Comparison of ENCODE assay signal across 23 cellular contexts in the genomic region with DNA sequence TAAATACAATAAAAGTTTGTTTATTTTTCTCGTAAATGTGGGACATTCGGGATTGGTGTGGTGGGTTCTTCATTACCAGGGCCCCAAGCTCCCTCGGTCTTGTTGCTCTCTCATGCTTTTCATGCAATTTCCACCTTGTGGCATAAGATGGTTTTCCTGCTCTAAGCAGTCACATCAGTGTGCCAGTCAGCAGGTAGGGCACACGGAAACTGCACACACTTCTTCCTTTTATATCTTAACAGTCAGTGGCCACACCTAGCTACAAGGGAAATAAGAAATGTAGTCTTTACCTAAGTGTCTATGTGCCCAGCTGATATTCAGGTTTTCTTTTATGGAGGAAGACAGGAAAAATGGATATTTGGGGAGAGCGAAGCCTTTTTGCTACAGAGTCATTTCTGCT. TPM values are rescaled to one million over a fixed set of nuclear protein-coding genes. Genes with fewer than 3 reads are reported as not detected.
DNase-seq lines count a peak whose midpoint lies in the region; ATAC-seq, FAIRE-seq and TF ChIP-seq lines count a peak whose summit lies in the region.
"Had no signal": no experiment of that assay in that cellular context is flagged by ENCODE, and none has a peak within 500 bp of the region (broad histone marks: within the 10 kb centered on the region; RNA-seq: fewer than 3 reads in every experiment).

No MANE protein-coding gene starts in this region.

- peaks cover 25% of the 10 kb centered on the region for H3K4me1 Mint-ChIP-seq in activated naive CD4-positive, alpha-beta T cell treated with anti-CD3 and anti-CD28 coated beads for 36 hours (ENCODE audit: low read depth)
- H3K4me1 Mint-ChIP-seq in activated naive CD4-positive, alpha-beta T cell treated with anti-CD3 and anti-CD28 coated beads, Interleukin-2, amount 10 ng/mL, durations not matched to agents 7 days and 5 days = peaks cover 37% of the 10 kb centered on the region

- no peak for TF ChIP-seq EP300 in transverse colon (IDR thresholded peaks at IDR 0.05; ENCODE audit: low read depth)

- ATAC-seq in mucosa of descending colon (peak; percentile 97), HG03378 (IDR thresholded peaks at IDR 0.05; ENCODE audit: unreplicated experiment) (no peak)

- H3K27ac ChIP-seq in transverse colon = peak overlapping the region; percentile 51 to 79 (median 72)
- H3K27ac ChIP-seq: 22Rv1, BLaER1, C4-2B had no signal

- H3K9me3 ChIP-seq in mucosa of descending colon (no peaks in the 10 kb centered on the region), transverse colon (no peaks in the 10 kb centered on the region)
- H3K9me3 ChIP-seq: BLaER1 had no signal

- peak; percentile 62 for FAIRE-seq in colon (lab: Jason Lieb, UNC)
- FAIRE-seq: A204.1, D721Med had no signal

- WGBS in transverse colon (ENCODE audit: low coverage in 1 of 2), 2 donors = 58 to 62% methylated on average over 5 of the region's 5 CpGs

- TF ChIP-seq POLR2A in transverse colon (IDR thresholded peaks at IDR 0.05) = no peak

- H3K4me1 ChIP-seq in mucosa of descending colon (ENCODE audit: low read depth) = peaks cover 8% of the 10 kb centered on the region
- H3K4me1 ChIP-seq in transverse colon = peaks cover 7 to 33% (median 27%) of the 10 kb centered on the region in 4 donors

- H3K4me3 ChIP-seq in mucosa of descending colon (no peak overlapping the region), transverse colon (no peak overlapping the region)
- H3K4me3 ChIP-seq: BLaER1 had no signal

- H3K36me3 Mint-ChIP-seq in activated naive CD4-positive, alpha-beta T cell treated with anti-CD3 and anti-CD28 coated beads for 36 hours (ENCODE audit: low read depth) = peaks cover 19% of the 10 kb centered on the region
- peaks cover 30% of the 10 kb centered on the region for H3K36me3 Mint-ChIP-seq in activated naive CD4-positive, alpha-beta T cell treated with anti-CD3 and anti-CD28 coated beads, Interleukin-2, amount 10 ng/mL, durations not matched to agents 7 days and 5 days

- H3K4me3 Mint-ChIP-seq in activated naive CD4-positive, alpha-beta T cell treated with anti-CD3 and anti-CD28 coated beads for 36 hours = no peak overlapping the region
- no peak overlapping the region for H3K4me3 Mint-ChIP-seq in activated naive CD4-positive, alpha-beta T cell treated with anti-CD3 and anti-CD28 coated beads, Interleukin-2, amount 10 ng/mL, durations not matched to agents 7 days and 5 days
- H3K4me3 Mint-ChIP-seq: B cell; CD8-positive, alpha-beta memory T cell had no signal

- no peak for DNase-seq in activated naive CD4-positive, alpha-beta T cell treated with anti-CD3 and anti-CD28 coated beads for 36 hours
- no peak for DNase-seq in activated naive CD4-positive, alpha-beta T cell treated with anti-CD3 and anti-CD28 coated beads, Interleukin-2, amount 10 ng/mL, durations not matched to agents 7 days and 5 days
- peak in 1 of 3 donors; percentile 63 for DNase-seq in mucosa of descending colon
- peak; percentile 54 for DNase-seq in transverse colon
- no peak for DNase-seq in activated CD4-positive, alpha-beta T cell treated with anti-CD3 and anti-CD28 coated beads for 4 hours
- no peak for DNase-seq in NCI-H345 (lab: John Stamatoyannopoulos, UW)
- DNase-seq: CD8-positive, alpha-beta memory T cell; DMS 273 treated with DMSO at 0.1 percent for 48 hours; DMS79; EL; GDM1; GOT3; H7; HCEC 1CT had no signal

- no peaks in the 10 kb centered on the region for H3K9me3 Mint-ChIP-seq in activated naive CD4-positive, alpha-beta T cell treated with anti-CD3 and anti-CD28 coated beads for 36 hours
- no peaks in the 10 kb centered on the region for H3K9me3 Mint-ChIP-seq in activated naive CD4-positive, alpha-beta T cell treated with anti-CD3 and anti-CD28 coated beads, Interleukin-2, amount 10 ng/mL, durations not matched to agents 7 days and 5 days
- H3K9me3 Mint-ChIP-seq: CD4-positive, CD25-positive, alpha-beta regulatory T cell; CD8-positive, alpha-beta memory T cell had no signal

- no peaks in the 10 kb centered on the region for H3K27me3 ChIP-seq in transverse colon
- H3K27me3 ChIP-seq: BLaER1 had no signal

- H3K27me3 Mint-ChIP-seq in activated naive CD4-positive, alpha-beta T cell treated with anti-CD3 and anti-CD28 coated beads for 36 hours (ENCODE audit: low read depth) = no peaks in the 10 kb centered on the region
- no peaks in the 10 kb centered on the region for H3K27me3 Mint-ChIP-seq in activated naive CD4-positive, alpha-beta T cell treated with anti-CD3 and anti-CD28 coated beads, Interleukin-2, amount 10 ng/mL, durations not matched to agents 7 days and 5 days
- H3K27me3 Mint-ChIP-seq: B cell; CD4-positive, CD25-positive, alpha-beta regulatory T cell; CD8-positive, alpha-beta memory T cell had no signal

- H3K36me3 ChIP-seq in mucosa of descending colon (ENCODE audit: low read depth) = no peaks in the 10 kb centered on the region
- H3K36me3 ChIP-seq in transverse colon = peaks cover 0 to 10% (median 0%) of the 10 kb centered on the region in 4 donors

- in situ Hi-C loops in transverse colon (cut with MboI; ENCODE audit: low pct_ligation_motif_present in 1 of 4, low pct_unique_long_range_greater_than_20kb in 1 of 4, low sequenced_read_pairs in 3 of 4) = no loop called here

- intact Hi-C loops in activated naive CD4-positive, alpha-beta T cell treated with anti-CD3 and anti-CD28 coated beads for 36 hours (cut with micrococcal nuclease) = no loop called here
- intact Hi-C loops in mucosa of descending colon (cut with DNase I, micrococcal nuclease) (no loop called here), transverse colon (cut with DNase I; ENCODE audit: low total_unique reads) (no loop called here)

- CTCF ChIA-PET in activated naive CD4-positive, alpha-beta T cell treated with anti-CD3 and anti-CD28 coated beads for 36 hours (lab: Charles Lee) = no interaction called here
- CTCF ChIA-PET in activated naive CD4-positive, alpha-beta T cell treated with anti-CD3 and anti-CD28 coated beads, Interleukin-2, amount 10 ng/mL, durations not matched to agents 7 days and 5 days (lab: Charles Lee) = no interaction called here

- H3K27ac Mint-ChIP-seq in activated naive CD4-positive, alpha-beta T cell treated with anti-CD3 and anti-CD28 coated beads for 36 hours = peak overlapping the region; percentile 26
- H3K27ac Mint-ChIP-seq in activated naive CD4-positive, alpha-beta T cell treated with anti-CD3 and anti-CD28 coated beads, Interleukin-2, amount 10 ng/mL, durations not matched to agents 7 days and 5 days = no peak overlapping the region
- H3K27ac Mint-ChIP-seq: B cell had no signal

- TF ChIP-seq CTCF in mucosa of descending colon (IDR thresholded peaks at IDR 0.05) (no peak), transverse colon (IDR thresholded peaks at IDR 0.05) (peak in 2 of 5 experiments; percentile 40 to 42)

RNA-seq across cellular contexts. Expression of gene TAF5, which starts 6.5 kb away (rescaled TPM):
- total RNA-seq in activated naive CD4-positive, alpha-beta T cell treated with anti-CD3 and anti-CD28 coated beads for 36 hours = 10 to 100 TPM; 16.3 TPM
- 1 to 10 TPM; 4.1 to 7.1 (median 4.4) TPM for total RNA-seq in mucosa of descending colon
- total RNA-seq in transverse colon = 10 to 100 TPM in 1 of 4 donors, 1 to 10 TPM in 2, under 1 TPM in 1; 1.00 to 22.8 (median 5.9) TPM

RNA-seq across cellular contexts. Expression of gene ATP5MK, which starts 22.0 kb away (rescaled TPM):
- 100 to 1,000 TPM; 422 to 423 TPM for total RNA-seq in activated naive CD4-positive, alpha-beta T cell treated with anti-CD3 and anti-CD28 coated beads for 36 hours
- total RNA-seq in mucosa of descending colon = 100 to 1,000 TPM; 391 to 519 (median 516) TPM
- total RNA-seq in transverse colon = 100 to 1,000 TPM in 3 of 4 donors, 10 to 100 TPM in 1; 13.7 to 415 (median 216) TPM

RNA-seq across cellular contexts. Expression of gene PDCD11, which starts 22.2 kb away (rescaled TPM):
- 10 to 100 TPM; 50.1 TPM for total RNA-seq in activated naive CD4-positive, alpha-beta T cell treated with anti-CD3 and anti-CD28 coated beads for 36 hours
- 10 to 100 TPM; 22.3 to 24.5 (median 22.7) TPM for total RNA-seq in mucosa of descending colon
- 10 to 100 TPM; 10.1 to 20.0 (median 13.3) TPM for total RNA-seq in transverse colon

RNA-seq across cellular contexts. Expression of gene PCGF6, which starts 23.3 kb away (rescaled TPM):
- 10 to 100 TPM; 10.6 to 10.7 TPM for total RNA-seq in activated naive CD4-positive, alpha-beta T cell treated with anti-CD3 and anti-CD28 coated beads for 36 hours
- total RNA-seq in mucosa of descending colon = 10 to 100 TPM in 1 of 3 donors, 1 to 10 TPM in 2; 5.2 to 10.6 (median 5.7) TPM
- 10 to 100 TPM in 3 of 4 donors, 1 to 10 TPM in 1; 5.9 to 44.5 (median 21.6) TPM for total RNA-seq in transverse colon
